In genomic region chr3:72187131-72187530, GRCh38 we compare ENCODE assay signal across 14 cellular contexts.
DNase-seq lines count a peak whose midpoint lies in the region; ATAC-seq and TF ChIP-seq lines count a peak whose summit lies in the region.
"Had no signal": no experiment of that assay in that cellular context is flagged by ENCODE, and none has a peak within 500 bp of the region (broad histone marks: within the 10 kb centered on the region; RNA-seq: fewer than 3 reads in every experiment).

No MANE protein-coding gene starts in this region.

- no peak overlapping the region for H2AFZ ChIP-seq in GM23248

- H3K4me3 Mint-ChIP-seq in natural killer cell, result no peak overlapping the region
- H3K4me3 Mint-ChIP-seq: activated CD4-positive, alpha-beta memory T cell treated with anti-CD3 and anti-CD28 coated beads for 36 hours; activated naive CD4-positive, alpha-beta T cell treated with anti-CD3 and anti-CD28 coated beads, Interleukin-2, amount 10 ng/mL, durations not matched to agents 7 days and 5 days had no signal

- H3K9me3 ChIP-seq in BLaER1 treated with 17β-estradiol and CSF1 and Interleukin-3, amounts not matched to agents 10 nM and 100 nM (replicated peaks in 1 of 11), result peaks cover 3 to 19% (median 13%) of the 10 kb centered on the region in 11 experiments; a peak in 16 of 22 replicates
- H3K9me3 ChIP-seq in GM23248 (ENCODE audit: low read depth) (no peaks in the 10 kb centered on the region), iPS DF 6.9 (ENCODE audit: control insufficient read depth, insufficient read depth, low read length) (no peaks in the 10 kb centered on the region)

- H3K27me3 Mint-ChIP-seq in natural killer cell (ENCODE audit: low read depth in 2 of 2), result peaks cover 4 to 10% of the 10 kb centered on the region in 2 donors

- peak overlapping the region in 8 of 11 experiments; percentile 48 to 82 (median 69); a peak in 15 of 22 replicates for H3K4me2 ChIP-seq in BLaER1 treated with 17β-estradiol and CSF1 and Interleukin-3, amounts not matched to agents 10 nM and 100 nM
- H3K4me2 ChIP-seq in GM23248 (ENCODE audit: unreplicated experiment), result peak overlapping the region; percentile 30

- peak; percentile 10 for DNase-seq in GM23248
- peak; percentile 23 for DNase-seq in RPMI8226
- peak; percentile 35 for DNase-seq in iPS DF 6.9 (ENCODE audit: low read depth, low spot score)
- no peak for DNase-seq in NCI-H2196 treated with DMSO at 0.1 percent for 48 hours (lab: John Stamatoyannopoulos, UW; ENCODE audit: unreplicated experiment)
- no peak for DNase-seq in natural killer cell
- DNase-seq: activated CD4-positive, alpha-beta memory T cell treated with anti-CD3 and anti-CD28 coated beads for 36 hours; activated naive CD4-positive, alpha-beta T cell treated with anti-CD3 and anti-CD28 coated beads, Interleukin-2, amount 10 ng/mL, durations not matched to agents 7 days and 5 days; left colon; NCI-H1694 treated with DMSO at 0.1 percent for 48 hours; occipital lobe had no signal

- no peak overlapping the region for H3K4me3 ChIP-seq in BLaER1 treated with 17β-estradiol and CSF1 and Interleukin-3, amounts not matched to agents 10 nM and 100 nM
- H3K4me3 ChIP-seq in GM23248 (no peak overlapping the region), iPS DF 6.9 (ENCODE audit: low read length) (no peak overlapping the region)

- no peaks in the 10 kb centered on the region for H3K36me3 ChIP-seq in BLaER1 treated with 17β-estradiol and CSF1 and Interleukin-3, amounts not matched to agents 10 nM and 100 nM
- H3K36me3 ChIP-seq in GM23248 (ENCODE audit: low read depth), result no peaks in the 10 kb centered on the region
- H3K36me3 ChIP-seq in iPS DF 6.9 (ENCODE audit: control insufficient read depth, insufficient read depth, low read length), result no peaks in the 10 kb centered on the region

- no peaks in the 10 kb centered on the region for H3K9me2 ChIP-seq in GM23248 (ENCODE audit: insufficient read depth)

- H3K9ac ChIP-seq in BLaER1 treated with 17β-estradiol and CSF1 and Interleukin-3, amounts not matched to agents 10 nM and 100 nM, result no peak overlapping the region
- H3K9ac ChIP-seq in GM23248, result peak overlapping the region; percentile 55; the same call in 1 of the 2 replicates

- peaks cover 19% of the 10 kb centered on the region for H3F3A ChIP-seq in GM23248 (ENCODE audit: insufficient read depth)

- TF ChIP-seq CTCF in natural killer cell (IDR thresholded peaks at IDR 0.05), result no peak

- no peaks in the 10 kb centered on the region for H3K9me3 Mint-ChIP-seq in natural killer cell
- H3K9me3 Mint-ChIP-seq: activated CD4-positive, alpha-beta memory T cell treated with anti-CD3 and anti-CD28 coated beads for 36 hours had no signal

- ATAC-seq in HG02642 (IDR thresholded peaks at IDR 0.05; ENCODE audit: poor library complexity, unreplicated experiment) (no peak), natural killer cell (no peak), HG02798 (IDR thresholded peaks at IDR 0.05; ENCODE audit: poor library complexity, unreplicated experiment) (no peak)
- ATAC-seq: left colon had no signal

- H3K27ac ChIP-seq in BLaER1 treated with 17β-estradiol and CSF1 and Interleukin-3, amounts not matched to agents 10 nM and 100 nM, result peak overlapping the region in 3 of 11 experiments; percentile 37 to 42 (median 39); a peak in 2 of 22 replicates
- H3K27ac ChIP-seq in GM23248 (peak overlapping the region; percentile 85), iPS DF 6.9 (ENCODE audit: low read length) (no peak overlapping the region)
- H3K27ac ChIP-seq: HL-60 had no signal

- peaks cover 10 to 37% (median 26%) of the 10 kb centered on the region in 10 experiments for H3K4me1 ChIP-seq in BLaER1 treated with 17β-estradiol and CSF1 and Interleukin-3, amounts not matched to agents 10 nM and 100 nM
- peaks cover 19% of the 10 kb centered on the region for H3K4me1 ChIP-seq in GM23248 (ENCODE audit: insufficient read depth)
- H3K4me1 ChIP-seq in iPS DF 6.9 (ENCODE audit: control insufficient read depth, insufficient read depth, low read length), result no peaks in the 10 kb centered on the region

- in situ Hi-C loops in GM23248 (cut with MboI), result no loop called here

- no peaks in the 10 kb centered on the region for H3K36me3 Mint-ChIP-seq in natural killer cell
- H3K36me3 Mint-ChIP-seq: activated CD4-positive, alpha-beta memory T cell treated with anti-CD3 and anti-CD28 coated beads for 36 hours; activated naive CD4-positive, alpha-beta T cell treated with anti-CD3 and anti-CD28 coated beads, Interleukin-2, amount 10 ng/mL, durations not matched to agents 7 days and 5 days had no signal

- H3K79me2 ChIP-seq in GM23248 (ENCODE audit: insufficient read depth), result no peaks in the 10 kb centered on the region

- intact Hi-C loops in natural killer cell (cut with micrococcal nuclease), result no loop called here

- H3K27ac Mint-ChIP-seq in natural killer cell, result no peak overlapping the region
- H3K27ac Mint-ChIP-seq: activated CD4-positive, alpha-beta memory T cell treated with anti-CD3 and anti-CD28 coated beads for 36 hours; activated naive CD4-positive, alpha-beta T cell treated with anti-CD3 and anti-CD28 coated beads, Interleukin-2, amount 10 ng/mL, durations not matched to agents 7 days and 5 days had no signal

- no peaks in the 10 kb centered on the region for H3K27me3 ChIP-seq in BLaER1 treated with 17β-estradiol and CSF1 and Interleukin-3, amounts not matched to agents 10 nM and 100 nM
- H3K27me3 ChIP-seq in GM23248 (replicated peaks; ENCODE audit: insufficient read depth), result no peaks in the 10 kb centered on the region
- H3K27me3 ChIP-seq in iPS DF 6.9 (ENCODE audit: control insufficient read depth, insufficient read depth, low read length), result no peaks in the 10 kb centered on the region

- H3K4me1 Mint-ChIP-seq in natural killer cell, result no peaks in the 10 kb centered on the region
- H3K4me1 Mint-ChIP-seq: activated naive CD4-positive, alpha-beta T cell treated with anti-CD3 and anti-CD28 coated beads, Interleukin-2, amount 10 ng/mL, durations not matched to agents 7 days and 5 days had no signal

- 90 to 97% methylated on average over 2 of the region's 2 CpGs for WGBS in GM23248 (ENCODE audit: low coverage in 1 of 2, low lambda C conversion rate in 2 of 2, missing lambda C conversion rate in 2 of 2), 2 experiments
- no CpG with 5 or more reads among the region's 2 CpGs for WGBS in iPS DF 6.9 (ENCODE audit: insufficient coverage, insufficient read length)

- no peaks in the 10 kb centered on the region for H4K20me1 ChIP-seq in BLaER1 treated with 17β-estradiol and CSF1 and Interleukin-3, amounts not matched to agents 10 nM and 100 nM
- no peaks in the 10 kb centered on the region for H4K20me1 ChIP-seq in GM23248 (ENCODE audit: insufficient read depth)

Comparison
In these comparisons a context has a peak if more than half of its experiments do, and no peak if none do; other contexts are left out.
1. DNase-seq: peak in GM23248 (single experiment), RPMI8226 (single experiment) and iPS DF 6.9 (single experiment); none in NCI-H2196 treated with DMSO at 0.1 percent for 48 hours (single experiment) and natural killer cell (single experiment).